ENCODE assay signal across 1 cellular context in genomic region chr17:28364665-28365363, GRCh38.
TF ChIP-seq lines count a peak whose summit lies in the region.

A gene with protein sequence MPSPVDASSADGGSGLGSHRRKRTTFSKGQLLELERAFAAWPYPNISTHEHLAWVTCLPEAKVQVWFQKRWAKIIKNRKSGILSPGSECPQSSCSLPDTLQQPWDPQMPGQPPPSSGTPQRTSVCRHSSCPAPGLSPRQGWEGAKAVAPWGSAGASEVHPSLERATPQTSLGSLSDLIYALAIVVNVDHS (minus strand): TSS chr17:28365199. CDS start chr17:28365151, 48 bp downstream.

TF ChIP-seq in GM12878, 131 proteins besides CTCF, POLR2A, EP300 and RAD21:
- TF ChIP-seq SIX5 (IDR thresholded peaks at IDR 0.05; ENCODE audit: low read depth, low read length, severe bottlenecking) (no peak), SKIL (IDR thresholded peaks at IDR 0.05; ENCODE audit: low read depth, poor library complexity, severe bottlenecking) (no peak), ZNF622 (IDR thresholded peaks at IDR 0.05) (no peak), RELA (IDR thresholded peaks at IDR 0.05; ENCODE audit: borderline replicate concordance, partially characterized antibody) (no peak)
TF ChIP-seq in GM12878: peak in this region for 0.
